In the genomic region with DNA sequence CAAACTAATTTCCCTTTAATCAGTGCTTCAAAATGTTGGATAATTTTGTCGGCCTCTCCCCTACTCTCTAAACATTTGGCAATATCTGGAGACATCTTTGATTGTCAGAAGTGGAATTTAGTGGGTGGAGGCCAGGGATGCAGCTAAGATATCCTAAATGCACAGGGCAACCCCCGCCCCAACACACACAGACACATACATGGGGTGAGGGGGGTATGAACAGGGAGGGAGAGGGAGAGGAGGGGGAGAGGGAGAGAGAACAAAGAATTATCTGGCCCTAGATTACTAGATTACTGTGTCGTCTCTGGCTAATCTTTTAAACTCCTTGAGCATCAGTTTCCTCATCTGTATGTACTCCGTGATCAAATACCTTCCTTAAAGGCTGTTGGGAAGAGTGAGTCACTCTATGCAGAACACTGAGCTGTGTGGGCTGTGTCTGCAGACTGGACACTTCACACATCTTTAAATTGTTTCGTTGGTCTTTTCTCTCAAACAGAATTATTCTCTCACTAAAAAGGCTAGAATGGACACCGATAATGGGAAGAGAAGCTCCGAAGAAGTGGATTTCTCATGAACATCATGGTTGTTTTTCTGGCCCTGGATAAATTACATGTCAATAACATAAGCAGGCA, we compare ENCODE assay signal across 8 cellular contexts. TPM values are rescaled to one million over a fixed set of nuclear protein-coding genes. Genes with fewer than 3 reads are reported as not detected.
DNase-seq lines count a peak whose midpoint lies in the region; ATAC-seq and TF ChIP-seq lines count a peak whose summit lies in the region.

No MANE protein-coding gene starts in this region.

- CTCF ChIA-PET in Calu3 (lab: Charles Lee): interaction anchor here (0.7 to 1.0 kb wide), 3 partner anchors 21 to 182 kb away, joined by 3 to 4 read pairs (median 3); no protein-coding TSS in a partner anchor

- H3K4me1 Mint-ChIP-seq in Calu3 (ENCODE audit: low read depth, unreplicated experiment): peaks cover 35% of the 10 kb centered on the region
- peaks cover 31% of the 10 kb centered on the region for H3K4me1 Mint-ChIP-seq in endothelial cell (ENCODE audit: unreplicated experiment)
- H3K4me1 Mint-ChIP-seq in osteocyte (ENCODE audit: unreplicated experiment): peaks cover 42% of the 10 kb centered on the region

- no peak for TF ChIP-seq CTCF in Calu3 (IDR thresholded peaks at IDR 0.05; ENCODE audit: unreplicated experiment)
- TF ChIP-seq CTCF in endothelial cell (IDR thresholded peaks at IDR 0.05; ENCODE audit: unreplicated experiment): no peak
- no peak for TF ChIP-seq CTCF in osteocyte (IDR thresholded peaks at IDR 0.05)
- TF ChIP-seq CTCF in mucosa of descending colon (IDR thresholded peaks at IDR 0.05): no peak

- DNase-seq in Calu3: no peak
- peak; percentile 64 for DNase-seq in RPMI7951 (ENCODE audit: low read depth)
- DNase-seq in endothelial cell (ENCODE audit: low spot score): no peak
- DNase-seq in osteocyte (ENCODE audit: extremely low spot score, unreplicated experiment): no peak
- DNase-seq in mucosa of descending colon: no peak
- no peak for DNase-seq in SIG-M5 treated with dmso at 0.1 percent for 504 hours (lab: John Stamatoyannopoulos, UW; ENCODE audit: unreplicated experiment)
- DNase-seq in DMS79 (lab: John Stamatoyannopoulos, UW): no peak
- no peak for DNase-seq in NCI-H1092 treated with DMSO at 0.1 percent for 48 hours (lab: John Stamatoyannopoulos, UW)

- intact Hi-C loops in Calu3 (cut with micrococcal nuclease; ENCODE audit: unreplicated experiment): loop anchor here (1.0 kb wide), 1 partner anchor 25 kb away; no protein-coding TSS in a partner anchor
- intact Hi-C loops in mucosa of descending colon (cut with DNase I, micrococcal nuclease): no loop called here

- H3K36me3 Mint-ChIP-seq in Calu3 (ENCODE audit: insufficient read depth, unreplicated experiment) (peaks cover 38% of the 10 kb centered on the region), endothelial cell (ENCODE audit: low read depth, unreplicated experiment) (peaks cover 5% of the 10 kb centered on the region), osteocyte (ENCODE audit: unreplicated experiment) (peaks cover 2% of the 10 kb centered on the region)

- H3K27me3 Mint-ChIP-seq in Calu3 (ENCODE audit: unreplicated experiment) (no peaks in the 10 kb centered on the region), endothelial cell (ENCODE audit: unreplicated experiment) (no peaks in the 10 kb centered on the region), osteocyte (ENCODE audit: unreplicated experiment) (no peaks in the 10 kb centered on the region)

- H3K4me3 Mint-ChIP-seq in Calu3 (ENCODE audit: low read depth, unreplicated experiment) (peak overlapping the region; percentile 73), endothelial cell (ENCODE audit: unreplicated experiment) (peak overlapping the region; percentile 93), osteocyte (ENCODE audit: unreplicated experiment) (peak overlapping the region; percentile 33)

- no TSS peak for BruUV-seq in Calu3 (replicated peaks; lab: Mats Ljungman, UMichigan)

- no peaks in the 10 kb centered on the region for H3K9me3 Mint-ChIP-seq in Calu3 (ENCODE audit: low read depth, unreplicated experiment)
- no peaks in the 10 kb centered on the region for H3K9me3 Mint-ChIP-seq in endothelial cell (ENCODE audit: unreplicated experiment)
- no peaks in the 10 kb centered on the region for H3K9me3 Mint-ChIP-seq in osteocyte (ENCODE audit: unreplicated experiment)

- ATAC-seq in mucosa of descending colon: no peak

- H3K36me3 ChIP-seq in mucosa of descending colon (ENCODE audit: low read depth): no peaks in the 10 kb centered on the region

- H3K9me3 ChIP-seq in mucosa of descending colon: no peaks in the 10 kb centered on the region

- no peak overlapping the region for H3K4me3 ChIP-seq in mucosa of descending colon

- H3K27ac Mint-ChIP-seq in Calu3 (ENCODE audit: unreplicated experiment) (peak overlapping the region; percentile 76), endothelial cell (ENCODE audit: unreplicated experiment) (no peak overlapping the region), osteocyte (ENCODE audit: unreplicated experiment) (peak overlapping the region; percentile 88)

- peaks cover 19% of the 10 kb centered on the region for H3K4me1 ChIP-seq in mucosa of descending colon (ENCODE audit: low read depth)

RNA-seq across cellular contexts. Expression of a gene that starts 2.9 kb away (rescaled TPM):
- total RNA-seq in Calu3 (2022): 69.0 and 79.8 TPM in 2 replicates
- total RNA-seq in RPMI7951 (2014; rRNA removed; shearing (Covaris generic)): 30.3 and 40.6 TPM in 2 replicates
- total RNA-seq in endothelial cell (ENCODE audit: unreplicated experiment): 32.0 TPM
- total RNA-seq in osteocyte: 31.8 and 34.7 TPM in 2 replicates
- total RNA-seq in mucosa of descending colon: 10 to 100 TPM; 50.5 to 62.5 (median 56.3) TPM

RNA-seq across cellular contexts. Expression of a gene that starts 52.9 kb away (rescaled TPM):
- total RNA-seq in Calu3 (2022) (67.7 and 74.5 TPM in 2 replicates), endothelial cell (ENCODE audit: unreplicated experiment) (47.1 TPM), osteocyte (31.4 and 36.8 TPM in 2 replicates), mucosa of descending colon (10 to 100 TPM; 39.3 to 56.7 (median 54.4) TPM)
- total RNA-seq in RPMI7951 (2014; rRNA removed; shearing (Covaris generic)): 45.4 and 50.7 TPM in 2 replicates

Comparison
In these comparisons a context has a peak if more than half of its experiments do, and no peak if none do; other contexts are left out.
1. H3K4me3 Mint-ChIP-seq: peak in every context shown above with its lines; median percentile 93 in endothelial cell; 73 in Calu3; 33 in osteocyte.